1 cellular context compared by ENCODE assay signal in genomic region chr17:13017623-13018462, GRCh38.
TF ChIP-seq lines count a peak whose summit lies in the region.

Gene ELAC2 (minus strand): TSS chr17:13018027. CDS start chr17:13017947, 80 bp downstream.

TF ChIP-seq in K562, 482 proteins besides CTCF, POLR2A, EP300 and RAD21 (continued from another document):
- TF ChIP-seq, protein P1, sequence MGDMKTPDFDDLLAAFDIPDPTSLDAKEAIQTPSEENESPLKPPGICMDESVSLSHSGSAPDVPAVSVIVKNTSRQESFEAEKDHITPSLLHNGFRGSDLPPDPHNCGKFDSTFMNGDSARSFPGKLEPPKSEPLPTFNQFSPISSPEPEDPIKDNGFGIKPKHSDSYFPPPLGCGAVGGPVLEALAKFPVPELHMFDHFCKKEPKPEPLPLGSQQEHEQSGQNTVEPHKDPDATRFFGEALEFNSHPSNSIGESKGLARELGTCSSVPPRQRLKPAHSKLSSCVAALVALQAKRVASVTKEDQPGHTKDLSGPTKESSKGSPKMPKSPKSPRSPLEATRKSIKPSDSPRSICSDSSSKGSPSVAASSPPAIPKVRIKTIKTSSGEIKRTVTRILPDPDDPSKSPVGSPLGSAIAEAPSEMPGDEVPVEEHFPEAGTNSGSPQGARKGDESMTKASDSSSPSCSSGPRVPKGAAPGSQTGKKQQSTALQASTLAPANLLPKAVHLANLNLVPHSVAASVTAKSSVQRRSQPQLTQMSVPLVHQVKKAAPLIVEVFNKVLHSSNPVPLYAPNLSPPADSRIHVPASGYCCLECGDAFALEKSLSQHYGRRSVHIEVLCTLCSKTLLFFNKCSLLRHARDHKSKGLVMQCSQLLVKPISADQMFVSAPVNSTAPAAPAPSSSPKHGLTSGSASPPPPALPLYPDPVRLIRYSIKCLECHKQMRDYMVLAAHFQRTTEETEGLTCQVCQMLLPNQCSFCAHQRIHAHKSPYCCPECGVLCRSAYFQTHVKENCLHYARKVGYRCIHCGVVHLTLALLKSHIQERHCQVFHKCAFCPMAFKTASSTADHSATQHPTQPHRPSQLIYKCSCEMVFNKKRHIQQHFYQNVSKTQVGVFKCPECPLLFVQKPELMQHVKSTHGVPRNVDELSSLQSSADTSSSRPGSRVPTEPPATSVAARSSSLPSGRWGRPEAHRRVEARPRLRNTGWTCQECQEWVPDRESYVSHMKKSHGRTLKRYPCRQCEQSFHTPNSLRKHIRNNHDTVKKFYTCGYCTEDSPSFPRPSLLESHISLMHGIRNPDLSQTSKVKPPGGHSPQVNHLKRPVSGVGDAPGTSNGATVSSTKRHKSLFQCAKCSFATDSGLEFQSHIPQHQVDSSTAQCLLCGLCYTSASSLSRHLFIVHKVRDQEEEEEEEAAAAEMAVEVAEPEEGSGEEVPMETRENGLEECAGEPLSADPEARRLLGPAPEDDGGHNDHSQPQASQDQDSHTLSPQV (IDR thresholded peaks at IDR 0.05) = no peak
- TF ChIP-seq SRF (CRISPR knock-in tag; IDR thresholded peaks at IDR 0.05) = 0 out of 4 replicates have a peak, but pooled peaks of 1 of the 2 experiments have one; percentile 16
- peak; percentile 94 for TF ChIP-seq RBFOX2 (IDR thresholded peaks at IDR 0.05; ENCODE audit: low read depth, low read length)
- TF ChIP-seq SAP30 (IDR thresholded peaks at IDR 0.05; ENCODE audit: borderline replicate concordance, insufficient read depth, low read depth, low read length, poor library complexity, severe bottlenecking) = peak; percentile 77
- TF ChIP-seq ASH1L (IDR thresholded peaks at IDR 0.05; ENCODE audit: borderline replicate concordance, low read depth, partially characterized antibody) = peak; percentile 78
- TF ChIP-seq, protein P2, sequence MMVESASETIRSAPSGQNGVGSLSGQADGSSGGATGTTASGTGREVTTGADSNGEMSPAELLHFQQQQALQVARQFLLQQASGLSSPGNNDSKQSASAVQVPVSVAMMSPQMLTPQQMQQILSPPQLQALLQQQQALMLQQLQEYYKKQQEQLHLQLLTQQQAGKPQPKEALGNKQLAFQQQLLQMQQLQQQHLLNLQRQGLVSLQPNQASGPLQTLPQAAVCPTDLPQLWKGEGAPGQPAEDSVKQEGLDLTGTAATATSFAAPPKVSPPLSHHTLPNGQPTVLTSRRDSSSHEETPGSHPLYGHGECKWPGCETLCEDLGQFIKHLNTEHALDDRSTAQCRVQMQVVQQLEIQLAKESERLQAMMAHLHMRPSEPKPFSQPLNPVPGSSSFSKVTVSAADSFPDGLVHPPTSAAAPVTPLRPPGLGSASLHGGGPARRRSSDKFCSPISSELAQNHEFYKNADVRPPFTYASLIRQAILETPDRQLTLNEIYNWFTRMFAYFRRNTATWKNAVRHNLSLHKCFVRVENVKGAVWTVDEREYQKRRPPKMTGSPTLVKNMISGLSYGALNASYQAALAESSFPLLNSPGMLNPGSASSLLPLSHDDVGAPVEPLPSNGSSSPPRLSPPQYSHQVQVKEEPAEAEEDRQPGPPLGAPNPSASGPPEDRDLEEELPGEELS (CRISPR knock-in tag; IDR thresholded peaks at IDR 0.05; ENCODE audit: borderline replicate concordance) = no peak
- peak; percentile 63; the same call in 1 of the 2 replicates for TF ChIP-seq PML (IDR thresholded peaks at IDR 0.05; ENCODE audit: low read length)
- peak; percentile 62 for TF ChIP-seq HCFC1 (IDR thresholded peaks at IDR 0.05; ENCODE audit: low read depth, low read length)
- TF ChIP-seq RNF2 (IDR thresholded peaks at IDR 0.05) = no peak
- TF ChIP-seq ZNF583 (CRISPR knock-in tag; IDR thresholded peaks at IDR 0.05) = no peak
- TF ChIP-seq ARNT (IDR thresholded peaks at IDR 0.05) = peak in 1 of 2 experiments; percentile 72; a peak in 1 of 4 replicates
- peak; percentile 67; the same call in 1 of the 2 replicates for TF ChIP-seq SNIP1 (IDR thresholded peaks at IDR 0.05; ENCODE audit: low read depth)
- TF ChIP-seq, protein P3, sequence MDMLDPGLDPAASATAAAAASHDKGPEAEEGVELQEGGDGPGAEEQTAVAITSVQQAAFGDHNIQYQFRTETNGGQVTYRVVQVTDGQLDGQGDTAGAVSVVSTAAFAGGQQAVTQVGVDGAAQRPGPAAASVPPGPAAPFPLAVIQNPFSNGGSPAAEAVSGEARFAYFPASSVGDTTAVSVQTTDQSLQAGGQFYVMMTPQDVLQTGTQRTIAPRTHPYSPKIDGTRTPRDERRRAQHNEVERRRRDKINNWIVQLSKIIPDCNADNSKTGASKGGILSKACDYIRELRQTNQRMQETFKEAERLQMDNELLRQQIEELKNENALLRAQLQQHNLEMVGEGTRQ (CRISPR knock-in tag; IDR thresholded peaks at IDR 0.05) = peak; percentile 56
- TF ChIP-seq ZNF668 (CRISPR knock-in tag; IDR thresholded peaks at IDR 0.05) = no peak
- TF ChIP-seq ELF1 (tag; IDR thresholded peaks at IDR 0.05) = peak; percentile 97
- no peak for TF ChIP-seq BACH1 (tag; IDR thresholded peaks at IDR 0.05)
- no peak for TF ChIP-seq BRD4 (IDR thresholded peaks at IDR 0.05)
- TF ChIP-seq RB1 (IDR thresholded peaks at IDR 0.05; ENCODE audit: low read depth) = 0 out of 2 replicates have a peak, but pooled peaks have one; percentile 49
- 0 out of 2 replicates have a peak, but pooled peaks have one; percentile 34 for TF ChIP-seq MXI1 (IDR thresholded peaks at IDR 0.05; ENCODE audit: low read depth, low read length)
- TF ChIP-seq NONO (IDR thresholded peaks at IDR 0.05; ENCODE audit: low read depth in 2 of 2, low read length in 1 of 2) = 0 out of 4 replicates have a peak, but pooled peaks of 1 of the 2 experiments have one; percentile 58
- TF ChIP-seq TAF1 (IDR thresholded peaks at IDR 0.05; ENCODE audit: control insufficient read depth, extremely low read depth, insufficient read depth, low read length, severe bottlenecking) = peak; percentile 31
- TF ChIP-seq CREM (IDR thresholded peaks at IDR 0.05; ENCODE audit: low read depth) = peak; percentile 51
- TF ChIP-seq ZNF212 (CRISPR knock-in tag; IDR thresholded peaks at IDR 0.05) = no peak
- TF ChIP-seq MCM2 (IDR thresholded peaks at IDR 0.05; ENCODE audit: low read depth) = no peak
- TF ChIP-seq, protein P4, sequence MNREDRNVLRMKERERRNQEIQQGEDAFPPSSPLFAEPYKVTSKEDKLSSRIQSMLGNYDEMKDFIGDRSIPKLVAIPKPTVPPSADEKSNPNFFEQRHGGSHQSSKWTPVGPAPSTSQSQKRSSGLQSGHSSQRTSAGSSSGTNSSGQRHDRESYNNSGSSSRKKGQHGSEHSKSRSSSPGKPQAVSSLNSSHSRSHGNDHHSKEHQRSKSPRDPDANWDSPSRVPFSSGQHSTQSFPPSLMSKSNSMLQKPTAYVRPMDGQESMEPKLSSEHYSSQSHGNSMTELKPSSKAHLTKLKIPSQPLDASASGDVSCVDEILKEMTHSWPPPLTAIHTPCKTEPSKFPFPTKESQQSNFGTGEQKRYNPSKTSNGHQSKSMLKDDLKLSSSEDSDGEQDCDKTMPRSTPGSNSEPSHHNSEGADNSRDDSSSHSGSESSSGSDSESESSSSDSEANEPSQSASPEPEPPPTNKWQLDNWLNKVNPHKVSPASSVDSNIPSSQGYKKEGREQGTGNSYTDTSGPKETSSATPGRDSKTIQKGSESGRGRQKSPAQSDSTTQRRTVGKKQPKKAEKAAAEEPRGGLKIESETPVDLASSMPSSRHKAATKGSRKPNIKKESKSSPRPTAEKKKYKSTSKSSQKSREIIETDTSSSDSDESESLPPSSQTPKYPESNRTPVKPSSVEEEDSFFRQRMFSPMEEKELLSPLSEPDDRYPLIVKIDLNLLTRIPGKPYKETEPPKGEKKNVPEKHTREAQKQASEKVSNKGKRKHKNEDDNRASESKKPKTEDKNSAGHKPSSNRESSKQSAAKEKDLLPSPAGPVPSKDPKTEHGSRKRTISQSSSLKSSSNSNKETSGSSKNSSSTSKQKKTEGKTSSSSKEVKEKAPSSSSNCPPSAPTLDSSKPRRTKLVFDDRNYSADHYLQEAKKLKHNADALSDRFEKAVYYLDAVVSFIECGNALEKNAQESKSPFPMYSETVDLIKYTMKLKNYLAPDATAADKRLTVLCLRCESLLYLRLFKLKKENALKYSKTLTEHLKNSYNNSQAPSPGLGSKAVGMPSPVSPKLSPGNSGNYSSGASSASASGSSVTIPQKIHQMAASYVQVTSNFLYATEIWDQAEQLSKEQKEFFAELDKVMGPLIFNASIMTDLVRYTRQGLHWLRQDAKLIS (CRISPR knock-in tag; IDR thresholded peaks at IDR 0.05) = no peak
